In the genomic region with DNA sequence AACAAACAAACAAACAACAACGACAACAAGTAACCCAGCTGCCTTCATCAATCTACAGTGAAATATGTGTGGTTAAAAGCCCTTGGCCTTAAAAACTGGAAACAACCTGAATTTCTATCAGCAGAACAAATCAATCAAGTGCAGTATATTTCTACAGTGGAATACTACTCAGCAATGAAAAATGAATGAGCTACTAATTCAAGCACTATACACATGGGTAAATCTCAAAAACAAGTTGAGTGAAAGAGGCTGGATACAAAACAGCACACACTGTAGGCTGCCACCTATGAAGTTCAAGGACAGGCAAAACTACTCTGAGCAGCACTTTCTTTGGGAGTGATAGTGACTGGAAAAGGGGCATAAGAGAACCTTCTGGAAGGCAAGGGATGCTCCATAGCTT, we compare ENCODE assay signal across 11 cellular contexts.
"Had no signal": no experiment of that assay in that cellular context is flagged by ENCODE, and none has a peak within 500 bp of the region (broad histone marks: within the 10 kb centered on the region; RNA-seq: fewer than 3 reads in every experiment).

No MANE protein-coding gene starts in this region.

- ATAC-seq: GM23338, HCT116 had no signal

- FAIRE-seq: H1, H54 had no signal

- H3K27ac ChIP-seq: GM23248 had no signal

- H2AFZ ChIP-seq: GM23248, GM23338 had no signal

- H3K9ac ChIP-seq: GM23248 had no signal

- H3K4me3 ChIP-seq: GM23248, GM23338, HAP-1 had no signal

- H3K36me3 ChIP-seq: HAP-1 had no signal

- H3K4me2 ChIP-seq: GM23338 had no signal

- H3K4me1 ChIP-seq: HAP-1 had no signal

- DNase-seq: GM23248, GOT3, H7, H9, HCEC 1CT, HFFc6 had no signal
